1 cellular context compared by ENCODE assay signal in the genomic region with DNA sequence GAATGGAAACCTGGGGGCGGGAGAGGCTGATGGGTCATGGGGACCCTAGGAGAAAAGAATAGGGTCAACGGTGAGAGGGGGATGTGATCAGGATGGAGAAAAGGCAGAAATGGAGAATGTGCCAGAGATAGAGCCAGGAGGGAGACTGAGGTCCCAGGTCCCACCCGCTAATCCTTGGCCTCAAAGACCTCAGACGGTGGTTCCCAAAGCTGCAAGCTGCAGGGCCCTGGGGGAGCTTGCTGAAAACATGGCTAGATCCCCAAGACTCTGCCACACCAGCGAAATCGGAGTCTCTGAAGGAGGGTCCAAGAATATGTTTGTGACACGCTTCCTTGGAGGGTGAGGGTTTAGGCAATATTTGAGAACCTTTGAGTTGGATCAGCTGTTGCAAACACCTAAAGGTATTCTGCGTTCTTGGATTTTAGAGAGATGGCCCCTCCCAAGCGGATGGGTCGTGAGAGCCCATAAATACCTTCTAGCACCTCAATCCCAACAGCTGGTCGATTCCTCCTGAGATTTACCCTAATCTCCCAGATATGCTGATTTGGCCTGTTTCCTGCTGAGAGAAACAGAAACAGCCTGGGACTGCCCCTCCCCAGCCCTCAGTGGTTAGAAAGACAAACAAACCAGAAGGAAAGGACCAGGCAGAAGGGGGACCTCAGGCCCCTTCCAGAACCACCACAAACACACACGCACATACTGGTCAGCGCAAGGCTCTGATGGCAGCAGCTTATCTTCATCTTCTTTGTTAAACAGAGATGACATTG.
TF ChIP-seq lines count a peak whose summit lies in the region.

No MANE protein-coding gene starts in this region.

TF ChIP-seq in SK-N-SH treated with all-trans-retinoic acid at 6 μM for 48 hours, 23 proteins besides CTCF, POLR2A, EP300 and RAD21 (continued from another document):
- TF ChIP-seq ZC3H10 (CRISPR knock-in tag; IDR thresholded peaks at IDR 0.05) = no peak
- no peak for TF ChIP-seq OSR1 (CRISPR knock-in tag; IDR thresholded peaks at IDR 0.05)
- no peak for TF ChIP-seq ARNTL (CRISPR knock-in tag; IDR thresholded peaks at IDR 0.05; ENCODE audit: borderline replicate concordance, low read depth)
- TF ChIP-seq, protein P1, sequence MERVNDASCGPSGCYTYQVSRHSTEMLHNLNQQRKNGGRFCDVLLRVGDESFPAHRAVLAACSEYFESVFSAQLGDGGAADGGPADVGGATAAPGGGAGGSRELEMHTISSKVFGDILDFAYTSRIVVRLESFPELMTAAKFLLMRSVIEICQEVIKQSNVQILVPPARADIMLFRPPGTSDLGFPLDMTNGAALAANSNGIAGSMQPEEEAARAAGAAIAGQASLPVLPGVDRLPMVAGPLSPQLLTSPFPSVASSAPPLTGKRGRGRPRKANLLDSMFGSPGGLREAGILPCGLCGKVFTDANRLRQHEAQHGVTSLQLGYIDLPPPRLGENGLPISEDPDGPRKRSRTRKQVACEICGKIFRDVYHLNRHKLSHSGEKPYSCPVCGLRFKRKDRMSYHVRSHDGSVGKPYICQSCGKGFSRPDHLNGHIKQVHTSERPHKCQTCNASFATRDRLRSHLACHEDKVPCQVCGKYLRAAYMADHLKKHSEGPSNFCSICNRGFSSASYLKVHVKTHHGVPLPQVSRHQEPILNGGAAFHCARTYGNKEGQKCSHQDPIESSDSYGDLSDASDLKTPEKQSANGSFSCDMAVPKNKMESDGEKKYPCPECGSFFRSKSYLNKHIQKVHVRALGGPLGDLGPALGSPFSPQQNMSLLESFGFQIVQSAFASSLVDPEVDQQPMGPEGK (CRISPR knock-in tag; IDR thresholded peaks at IDR 0.05; ENCODE audit: borderline replicate concordance) = no peak
- TF ChIP-seq RARB (CRISPR knock-in tag; IDR thresholded peaks at IDR 0.05) = no peak
- no peak for TF ChIP-seq POU6F1 (CRISPR knock-in tag; IDR thresholded peaks at IDR 0.05; ENCODE audit: borderline replicate concordance, low read depth)
- no peak for TF ChIP-seq BACH2 (CRISPR knock-in tag; IDR thresholded peaks at IDR 0.05; ENCODE audit: borderline replicate concordance)
- TF ChIP-seq ZFP30 (CRISPR knock-in tag; IDR thresholded peaks at IDR 0.05) = no peak
- no peak for TF ChIP-seq ZNF70 (CRISPR knock-in tag; IDR thresholded peaks at IDR 0.05)
